Comparison of ENCODE assay signal across 8 cellular contexts in the genomic region with DNA sequence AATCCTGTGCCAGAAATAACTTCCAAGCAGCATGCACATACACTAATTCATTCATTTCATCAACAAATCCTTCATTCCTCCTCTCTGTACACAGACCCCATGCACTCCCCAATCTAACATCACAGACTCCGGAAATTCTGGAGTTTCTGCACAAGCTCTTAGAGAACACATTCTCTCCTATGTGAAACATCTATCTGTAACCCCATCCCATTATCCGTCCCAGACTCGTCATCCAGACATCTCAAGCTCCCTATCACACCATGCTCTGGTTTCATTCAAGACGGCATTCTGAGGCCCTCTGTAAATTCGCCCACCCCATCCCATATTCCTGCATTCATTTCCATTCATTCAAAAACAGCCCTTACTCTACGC. TPM values are rescaled to one million over a fixed set of nuclear protein-coding genes. Genes with fewer than 3 reads are reported as not detected.
A peak's percentile ranks its signal among the peaks of the same experiment; 100 is the strongest.
DNase-seq lines count a peak whose midpoint lies in the region; ATAC-seq, FAIRE-seq and TF ChIP-seq lines count a peak whose summit lies in the region.

No MANE protein-coding gene starts in this region.

- DNase-seq in activated CD8-positive, alpha-beta memory T cell treated with anti-CD3 and anti-CD28 coated beads, Interleukin-2, amount 10 ng/mL, durations not matched to agents 7 days and 5 days: no peak
- no peak for DNase-seq in activated CD8-positive, alpha-beta memory T cell treated with anti-CD3 and anti-CD28 coated beads, Interleukin-2, amount 50 U/mL, for 4 hours
- no peak for DNase-seq in astrocyte (ENCODE audit: low read depth)
- no peak for DNase-seq in lower leg skin (ENCODE audit: low spot score in 2 of 2)
- DNase-seq in G401 (ENCODE audit: low spot score): no peak
- DNase-seq in pons (ENCODE audit: low spot score): no peak

- peak overlapping the region; percentile 91 for H3K27ac Mint-ChIP-seq in activated CD8-positive, alpha-beta memory T cell treated with anti-CD3 and anti-CD28 coated beads, Interleukin-2, amount 10 ng/mL, durations not matched to agents 7 days and 5 days
- peak overlapping the region; percentile 87 for H3K27ac Mint-ChIP-seq in astrocyte (ENCODE audit: unreplicated experiment)

- H3K4me3 ChIP-seq in astrocyte (ENCODE audit: insufficient read depth, low read depth, low read length) (peak overlapping the region; percentile 76), lower leg skin (ENCODE audit: low read depth, poor library complexity, severe bottlenecking) (peak overlapping the region; percentile 78), urinary bladder (ENCODE audit: low read depth, low read length) (peak overlapping the region; percentile 58)

- H3K27me3 ChIP-seq in astrocyte (ENCODE audit: insufficient read depth, low read length): no peaks in the 10 kb centered on the region

- H3K27me3 Mint-ChIP-seq in activated CD8-positive, alpha-beta memory T cell treated with anti-CD3 and anti-CD28 coated beads, Interleukin-2, amount 10 ng/mL, durations not matched to agents 7 days and 5 days: no peaks in the 10 kb centered on the region
- no peaks in the 10 kb centered on the region for H3K27me3 Mint-ChIP-seq in astrocyte (ENCODE audit: low read depth, unreplicated experiment)

- H3K36me3 ChIP-seq in astrocyte (ENCODE audit: insufficient read depth, low read length): no peaks in the 10 kb centered on the region
- H3K36me3 ChIP-seq in urinary bladder (ENCODE audit: insufficient read depth): no peaks in the 10 kb centered on the region

- H3K36me3 Mint-ChIP-seq in activated CD8-positive, alpha-beta memory T cell treated with anti-CD3 and anti-CD28 coated beads, Interleukin-2, amount 10 ng/mL, durations not matched to agents 7 days and 5 days: peaks cover 29% of the 10 kb centered on the region
- peaks cover 6% of the 10 kb centered on the region for H3K36me3 Mint-ChIP-seq in astrocyte (ENCODE audit: low read depth, unreplicated experiment)

- H4K20me1 ChIP-seq in astrocyte (ENCODE audit: insufficient read depth, low read length): peaks cover 23% of the 10 kb centered on the region

- in situ Hi-C loops in G401 (cut with HindIII; ENCODE audit: low sequenced_read_pairs): no loop called here

- TF ChIP-seq CTCF in astrocyte (IDR thresholded peaks at IDR 0.05; ENCODE audit: insufficient read depth, low read depth, low read length) (no peak), lower leg skin (IDR thresholded peaks at IDR 0.05) (no peak)

- H3K79me2 ChIP-seq in astrocyte (ENCODE audit: insufficient read depth, low read length): peaks cover 57% of the 10 kb centered on the region

- no peaks in the 10 kb centered on the region for H3K9me3 ChIP-seq in astrocyte (ENCODE audit: insufficient read depth, low read depth, low read length)

- peaks cover 4% of the 10 kb centered on the region for H3K9me3 Mint-ChIP-seq in activated CD8-positive, alpha-beta memory T cell treated with anti-CD3 and anti-CD28 coated beads, Interleukin-2, amount 10 ng/mL, durations not matched to agents 7 days and 5 days (ENCODE audit: low read depth)
- peaks cover 2% of the 10 kb centered on the region for H3K9me3 Mint-ChIP-seq in astrocyte (ENCODE audit: unreplicated experiment)

- H3K4me3 Mint-ChIP-seq in activated CD8-positive, alpha-beta memory T cell treated with anti-CD3 and anti-CD28 coated beads, Interleukin-2, amount 10 ng/mL, durations not matched to agents 7 days and 5 days: peak overlapping the region; percentile 95
- peak overlapping the region; percentile 96 for H3K4me3 Mint-ChIP-seq in astrocyte (ENCODE audit: unreplicated experiment)

- peak overlapping the region; percentile 89 for H3K4me2 ChIP-seq in astrocyte (ENCODE audit: low read length)

- H3K4me1 ChIP-seq in astrocyte (ENCODE audit: insufficient read depth, low read length) (peaks cover 6% of the 10 kb centered on the region), urinary bladder (ENCODE audit: insufficient read depth) (no peaks in the 10 kb centered on the region)

- H2AFZ ChIP-seq in astrocyte (ENCODE audit: low read depth, low read length): peak overlapping the region; percentile 95

- intact Hi-C loops in lower leg skin (cut with DNase I; ENCODE audit: low total_unique reads): no loop called here

- ATAC-seq in activated CD8-positive, alpha-beta memory T cell treated with anti-CD3 and anti-CD28 coated beads, Interleukin-2, amount 10 ng/mL, durations not matched to agents 7 days and 5 days: peak; percentile 2
- peak; percentile 5 for ATAC-seq in HG03175 (IDR thresholded peaks at IDR 0.05; ENCODE audit: unreplicated experiment)

- H3K9ac ChIP-seq in astrocyte (ENCODE audit: low read length): peak overlapping the region; percentile 89

- H3K4me1 Mint-ChIP-seq in activated CD8-positive, alpha-beta memory T cell treated with anti-CD3 and anti-CD28 coated beads, Interleukin-2, amount 10 ng/mL, durations not matched to agents 7 days and 5 days: peaks cover 34% of the 10 kb centered on the region
- H3K4me1 Mint-ChIP-seq in astrocyte (ENCODE audit: low read depth, unreplicated experiment): peaks cover 7% of the 10 kb centered on the region

- CTCF ChIA-PET in activated CD8-positive, alpha-beta memory T cell treated with anti-CD3 and anti-CD28 coated beads, Interleukin-2, amount 10 ng/mL, durations not matched to agents 7 days and 5 days (lab: Charles Lee): interaction anchor here (0.9 to 3.2 kb wide), 13 partner anchors 10 to 256 kb away, joined by 3 to 17 read pairs (median 6); no protein-coding TSS in a partner anchor

- H3K27ac ChIP-seq in astrocyte (ENCODE audit: low read depth, low read length): peak overlapping the region; percentile 86
- H3K27ac ChIP-seq in urinary bladder (ENCODE audit: low read depth): peak overlapping the region; percentile 92

- 1 to 2% methylated on average over 6 of the region's 6 CpGs for WGBS in lower leg skin, 2 donors
- WGBS in urinary bladder: 1% methylated on average over 6 of the region's 6 CpGs

- TF ChIP-seq POLR2A in lower leg skin (IDR thresholded peaks at IDR 0.05): no peak

- FAIRE-seq in astrocyte (lab: Jason Lieb, UNC): no peak

RNA-seq across cellular contexts. Expression of gene LEO1, which starts 0.6 kb away (rescaled TPM):
- 10 to 100 TPM; 33.4 to 34.9 TPM for total RNA-seq in activated CD8-positive, alpha-beta memory T cell treated with anti-CD3 and anti-CD28 coated beads, Interleukin-2, amount 10 ng/mL, durations not matched to agents 7 days and 5 days
- total RNA-seq in astrocyte (24.1 and 25.5 TPM in 2 replicates), lower leg skin (10 to 100 TPM; 18.5 to 23.8 (median 20.8) TPM), urinary bladder (25.5 TPM)
- 12.7 TPM for polyA plus RNA-seq in urinary bladder
- total RNA-seq in G401 (2014; rRNA removed; shearing (Covaris generic)): 32.9 and 48.7 TPM in 2 replicates

RNA-seq across cellular contexts. Expression of gene MAPK6, which starts 48.1 kb away (rescaled TPM):
- total RNA-seq in activated CD8-positive, alpha-beta memory T cell treated with anti-CD3 and anti-CD28 coated beads, Interleukin-2, amount 10 ng/mL, durations not matched to agents 7 days and 5 days: 10 to 100 TPM; 44.7 to 53.0 TPM
- total RNA-seq in astrocyte: 96.6 and 98.2 TPM in 2 replicates
- 10 to 100 TPM; 48.8 to 73.1 (median 54.5) TPM for total RNA-seq in lower leg skin
- total RNA-seq in urinary bladder: 50.8 TPM
- polyA plus RNA-seq in urinary bladder: 16.2 TPM
- total RNA-seq in G401 (2014; rRNA removed; shearing (Covaris generic)): 51.4 and 70.7 TPM in 2 replicates
